In genomic region chrX:72663737-72664136, GRCh38 we compare ENCODE assay signal across 16 cellular contexts.
"Had no signal": no experiment of that assay in that cellular context is flagged by ENCODE, and none has a peak within 500 bp of the region (broad histone marks: within the 10 kb centered on the region; RNA-seq: fewer than 3 reads in every experiment).

No MANE protein-coding gene starts in this region.

- DNase-seq: activated CD4-positive, CD25-positive, alpha-beta regulatory T cell treated with anti-CD3 and anti-CD28 coated beads, Interleukin-2, amount 50 U/mL, for 72 hours; activated CD8-positive, alpha-beta T cell treated with anti-CD3 and anti-CD28 coated beads, Interleukin-2, amount 10 ng/mL, durations not matched to agents 7 days and 5 days; activated naive CD4-positive, alpha-beta T cell treated with anti-CD3 and anti-CD28 coated beads, Interleukin-2, amount 50 U/mL, for 16 hours; amniotic stem cell; body of pancreas; cortex of kidney; effector CD4-positive, alpha-beta T cell; esophagus squamous epithelium; hippocampal formation; left lung; mammary epithelial cell; pancreas; stimulated activated CD4-positive, alpha-beta T cell treated with anti-CD3 and anti-CD28 coated beads, Interleukin-1b, Interleukin-23, amount 100 ng/mL, for 48 hours; T1000 had no signal

- H3K4me3 Mint-ChIP-seq: activated CD8-positive, alpha-beta T cell treated with anti-CD3 and anti-CD28 coated beads, Interleukin-2, amount 10 ng/mL, durations not matched to agents 7 days and 5 days; central memory CD8-positive, alpha-beta T cell; neural progenitor cell had no signal

- H3K36me3 Mint-ChIP-seq: neural progenitor cell had no signal

- H3K27me3 Mint-ChIP-seq: central memory CD8-positive, alpha-beta T cell had no signal

- H3K4me1 Mint-ChIP-seq: central memory CD8-positive, alpha-beta T cell; neural progenitor cell had no signal

- H3K27ac Mint-ChIP-seq: activated CD8-positive, alpha-beta T cell treated with anti-CD3 and anti-CD28 coated beads, Interleukin-2, amount 10 ng/mL, durations not matched to agents 7 days and 5 days; neural progenitor cell had no signal

- ATAC-seq: activated CD8-positive, alpha-beta T cell treated with anti-CD3 and anti-CD28 coated beads, Interleukin-2, amount 10 ng/mL, durations not matched to agents 7 days and 5 days; body of pancreas; left lung; pancreas had no signal
